In the genomic region with DNA sequence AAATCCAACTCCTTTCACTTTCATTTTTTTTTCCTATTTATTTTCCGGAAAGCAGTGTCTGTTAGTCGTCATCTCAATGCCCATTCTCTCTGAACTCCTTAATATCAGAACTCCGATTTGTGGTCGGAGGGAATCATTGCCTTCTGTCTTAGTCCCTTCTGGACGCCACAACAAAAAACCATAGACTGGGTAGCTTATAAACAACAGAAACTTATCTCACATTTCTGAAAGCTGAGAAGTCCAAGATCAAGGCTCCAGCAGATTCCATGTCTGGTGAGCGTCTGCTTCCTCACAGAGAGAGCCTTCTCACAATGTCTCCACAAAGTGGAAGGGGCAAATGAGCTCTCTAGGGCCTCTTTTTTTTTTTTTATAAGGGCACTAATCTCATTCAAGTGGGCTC, we compare ENCODE assay signal across 24 cellular contexts.
DNase-seq lines count a peak whose midpoint lies in the region; ATAC-seq and TF ChIP-seq lines count a peak whose summit lies in the region.
"Had no signal": no experiment of that assay in that cellular context is flagged by ENCODE, and none has a peak within 500 bp of the region (broad histone marks: within the 10 kb centered on the region; RNA-seq: fewer than 3 reads in every experiment).

No MANE protein-coding gene starts in this region.

- DNase-seq in M059J (ENCODE audit: low read depth): peak; percentile 40
- DNase-seq in choroid plexus epithelial cell (ENCODE audit: low read depth): peak; percentile 21
- peak; percentile 64 for DNase-seq in islet precursor cell
- DNase-seq in aorta: no peak
- no peak for DNase-seq in KBM-7
- DNase-seq: C1 segment of cervical spinal cord; CD4-positive, alpha-beta memory T cell; COR-L47; EL; GDM1; HCEC 1CT; Kasumi-1; MV-4-11; NCI-H1105; NCI-H1436 treated with DMSO at 0.1 percent for 48 hours; NCI-H187 treated with DMSO at 0.1 percent for 48 hours; NCI-H446; NCI-H526 treated with DMSO at 0.1 percent for 48 hours; SHP77 had no signal

- H3K27ac ChIP-seq in aorta (ENCODE audit: low read depth in 1 of 2, low read length in 2 of 2): no peak overlapping the region
- H3K27ac ChIP-seq: A549, RWPE1 had no signal

- no peaks in the 10 kb centered on the region for H3K27me3 ChIP-seq in aorta (ENCODE audit: control insufficient read depth in 1 of 2, insufficient read depth in 2 of 2, low read length in 1 of 2)

- no peak for TF ChIP-seq CTCF in choroid plexus epithelial cell (conservative IDR thresholded peaks at IDR 0.05; ENCODE audit: low read depth, low read length)

- no peaks in the 10 kb centered on the region for H3K4me1 ChIP-seq in aorta (ENCODE audit: control insufficient read depth in 1 of 2, insufficient read depth in 2 of 2, low read length in 2 of 2)
- H3K4me1 ChIP-seq: A549 had no signal

- intact Hi-C loops in aorta (cut with DNase I): no loop called here

- ATAC-seq in HG02759 (IDR thresholded peaks at IDR 0.05; ENCODE audit: unreplicated experiment): no peak
- no peak for ATAC-seq in HG02973 (IDR thresholded peaks at IDR 0.05; ENCODE audit: unreplicated experiment)
- no peak for ATAC-seq in aorta (ENCODE audit: low FRiP score)
- ATAC-seq: A549, GM12878 had no signal

- 91% methylated on average over 6 of the region's 6 CpGs for WGBS in aorta, 2 donors

- in situ Hi-C loops in KBM-7 (cut with MboI; ENCODE audit: low pct_unique_long_range_greater_than_20kb, low sequenced_read_pairs): no loop called here

- H3K9me3 ChIP-seq in aorta (ENCODE audit: control insufficient read depth, low read length): peaks cover 2% of the 10 kb centered on the region
- H3K9me3 ChIP-seq: A549 had no signal

- H3K36me3 ChIP-seq in aorta (ENCODE audit: control insufficient read depth in 1 of 2, insufficient read depth in 2 of 2, low read length in 1 of 2): no peaks in the 10 kb centered on the region

- H3K4me3 ChIP-seq in choroid plexus epithelial cell (ENCODE audit: low read depth, low read length) (no peak overlapping the region), aorta (ENCODE audit: low read length in 2 of 2) (no peak overlapping the region)
- H3K4me3 ChIP-seq: A549, GM12878 had no signal

Comparison
In these comparisons a context has a peak if more than half of its experiments do, and no peak if none do; other contexts are left out.
1. DNase-seq: peak in M059J (single experiment), choroid plexus epithelial cell (single experiment) and islet precursor cell (single experiment); none in aorta (0 of 2) and KBM-7 (single experiment).